ENCODE assay signal across 9 cellular contexts in genomic region chr12:125983094-125983783, GRCh38.
DNase-seq lines count a peak whose midpoint lies in the region; ATAC-seq and TF ChIP-seq lines count a peak whose summit lies in the region.
"Had no signal": no experiment of that assay in that cellular context is flagged by ENCODE, and none has a peak within 500 bp of the region (broad histone marks: within the 10 kb centered on the region; RNA-seq: fewer than 3 reads in every experiment).

No MANE protein-coding gene starts in this region.

- 2 to 3% methylated on average over 11 to 24 of the region's 24 CpGs for WGBS in body of pancreas, 2 donors

- H3K4me1 ChIP-seq in body of pancreas (peaks cover 15% of the 10 kb centered on the region), stomach smooth muscle (ENCODE audit: control insufficient read depth, insufficient read depth, low read length) (peaks cover 5% of the 10 kb centered on the region)

- peaks cover 8% of the 10 kb centered on the region for H3K27me3 Mint-ChIP-seq in activated CD4-positive, alpha-beta memory T cell treated with anti-CD3 and anti-CD28 coated beads for 36 hours

- no peak overlapping the region for H3K27ac Mint-ChIP-seq in activated CD4-positive, alpha-beta memory T cell treated with anti-CD3 and anti-CD28 coated beads for 36 hours

- CTCF ChIA-PET in activated CD4-positive, alpha-beta memory T cell treated with anti-CD3 and anti-CD28 coated beads for 36 hours (lab: Charles Lee), result no interaction called here

- peak in 1 of 7 experiments; percentile 3 for TF ChIP-seq CTCF in body of pancreas (IDR thresholded peaks at IDR 0.05)

- H3K4me3 ChIP-seq in body of pancreas (peak overlapping the region; percentile 17 to 25), stomach smooth muscle (ENCODE audit: low read length in 2 of 2) (peak overlapping the region; percentile 56 to 74)

- intact Hi-C loops in body of pancreas (cut with DNase I) (no loop called here), left colon (cut with DNase I, micrococcal nuclease) (no loop called here)
- intact Hi-C loops in activated CD4-positive, alpha-beta memory T cell treated with anti-CD3 and anti-CD28 coated beads for 36 hours (cut with micrococcal nuclease), result no loop called here

- H3K36me3 ChIP-seq in body of pancreas (replicated peaks in 1 of 2; ENCODE audit: insufficient read depth in 1 of 2, low read depth in 2 of 2) (no peaks in the 10 kb centered on the region), stomach smooth muscle (ENCODE audit: control insufficient read depth in 2 of 2, insufficient read depth in 2 of 2, low read length in 2 of 2) (no peaks in the 10 kb centered on the region)

- peak; percentile 88 for ATAC-seq in body of pancreas
- peak; percentile 38 for ATAC-seq in left colon
- ATAC-seq in GM18505 (IDR thresholded peaks at IDR 0.05; ENCODE audit: unreplicated experiment), result no peak

- H3K27me3 ChIP-seq in body of pancreas (no peaks in the 10 kb centered on the region), stomach smooth muscle (ENCODE audit: control insufficient read depth in 1 of 2, insufficient read depth in 2 of 2, low read length in 2 of 2) (peaks cover 0 to 5% of the 10 kb centered on the region in 2 donors)

- H3K36me3 Mint-ChIP-seq in activated CD4-positive, alpha-beta memory T cell treated with anti-CD3 and anti-CD28 coated beads for 36 hours, result no peaks in the 10 kb centered on the region

- DNase-seq in DMS 273 (lab: John Stamatoyannopoulos, UW; ENCODE audit: unreplicated experiment) (peak; percentile 55), DMS 273 treated with DMSO at 0.1 percent for 48 hours (lab: John Stamatoyannopoulos, UW) (no peak), body of pancreas (peak; percentile 70 to 86 (median 80)), left colon (peak; percentile 22 to 63), occipital lobe (lab: John Stamatoyannopoulos, UW) (no peak)
- no peak for DNase-seq in activated CD4-positive, alpha-beta memory T cell treated with anti-CD3 and anti-CD28 coated beads for 36 hours

- H3K27ac ChIP-seq in body of pancreas, result peak overlapping the region in 3 of 4 donors; percentile 16 to 70 (median 48)
- H3K27ac ChIP-seq in stomach smooth muscle (ENCODE audit: low read length), result peak overlapping the region; percentile 24
- H3K27ac ChIP-seq: 22Rv1 had no signal

- TF ChIP-seq POLR2A in body of pancreas (IDR thresholded peaks at IDR 0.05) (peak in 2 of 3 donors; percentile 32 to 34), GM18505 (IDR thresholded peaks at IDR 0.05; ENCODE audit: borderline replicate concordance, extremely low read depth, insufficient read depth, insufficient read length) (no peak)

- H3K9ac ChIP-seq in stomach smooth muscle (ENCODE audit: low read length in 2 of 2), result peak overlapping the region; percentile 29 to 54

- H3K9me3 Mint-ChIP-seq in activated CD4-positive, alpha-beta memory T cell treated with anti-CD3 and anti-CD28 coated beads for 36 hours, result peaks cover 5% of the 10 kb centered on the region

- H3K9me3 ChIP-seq in body of pancreas (no peaks in the 10 kb centered on the region), stomach smooth muscle (ENCODE audit: control insufficient read depth in 2 of 2, low read length in 2 of 2) (no peaks in the 10 kb centered on the region)

- POLR2A ChIA-PET in activated CD4-positive, alpha-beta memory T cell treated with anti-CD3 and anti-CD28 coated beads for 36 hours (lab: Charles Lee), result no interaction called here

- H3K4me3 Mint-ChIP-seq in activated CD4-positive, alpha-beta memory T cell treated with anti-CD3 and anti-CD28 coated beads for 36 hours, result no peak overlapping the region

- no peaks in the 10 kb centered on the region for H3K4me1 Mint-ChIP-seq in activated CD4-positive, alpha-beta memory T cell treated with anti-CD3 and anti-CD28 coated beads for 36 hours (ENCODE audit: low read depth)

Comparison
In these comparisons a context has a peak if more than half of its experiments do, and no peak if none do; other contexts are left out.
1. DNase-seq: peak in DMS 273 (single experiment), body of pancreas (4 of 4) and left colon (2 of 2); none in DMS 273 treated with DMSO at 0.1 percent for 48 hours (single experiment), activated CD4-positive, alpha-beta memory T cell treated with anti-CD3 and anti-CD28 coated beads for 36 hours (single experiment) and occipital lobe (single experiment).